Comparison of ENCODE assay signal across 8 cellular contexts in genomic region chr1:54764922-54765561, GRCh38. TPM values are rescaled to one million over a fixed set of nuclear protein-coding genes. Genes with fewer than 3 reads are reported as not detected.
DNase-seq lines count a peak whose midpoint lies in the region; ATAC-seq and TF ChIP-seq lines count a peak whose summit lies in the region.

No MANE protein-coding gene starts in this region.

- peaks cover 18% of the 10 kb centered on the region for H3K4me1 Mint-ChIP-seq in activated CD8-positive, alpha-beta memory T cell treated with anti-CD3 and anti-CD28 coated beads, Interleukin-2, amount 10 ng/mL, durations not matched to agents 7 days and 5 days
- peaks cover 51% of the 10 kb centered on the region for H3K4me1 Mint-ChIP-seq in brain

- H3K4me1 ChIP-seq in mononuclear cell (ENCODE audit: insufficient read depth, low read length), result peaks cover 14% of the 10 kb centered on the region

- H3K36me3 Mint-ChIP-seq in activated CD8-positive, alpha-beta memory T cell treated with anti-CD3 and anti-CD28 coated beads, Interleukin-2, amount 10 ng/mL, durations not matched to agents 7 days and 5 days, result no peaks in the 10 kb centered on the region
- no peaks in the 10 kb centered on the region for H3K36me3 Mint-ChIP-seq in brain

- H3K4me3 Mint-ChIP-seq in activated CD8-positive, alpha-beta memory T cell treated with anti-CD3 and anti-CD28 coated beads, Interleukin-2, amount 10 ng/mL, durations not matched to agents 7 days and 5 days, result peak overlapping the region; percentile 92
- H3K4me3 Mint-ChIP-seq in brain, result peak overlapping the region; percentile 86 to 97 (median 89)

- peak overlapping the region; percentile 88 for H3K4me3 ChIP-seq in mononuclear cell (ENCODE audit: low read length)

- ATAC-seq in activated CD8-positive, alpha-beta memory T cell treated with anti-CD3 and anti-CD28 coated beads, Interleukin-2, amount 10 ng/mL, durations not matched to agents 7 days and 5 days, result peak; percentile 22
- ATAC-seq in HG03342 (IDR thresholded peaks at IDR 0.05; ENCODE audit: unreplicated experiment), result peak; percentile 16

- H3K27ac Mint-ChIP-seq in activated CD8-positive, alpha-beta memory T cell treated with anti-CD3 and anti-CD28 coated beads, Interleukin-2, amount 10 ng/mL, durations not matched to agents 7 days and 5 days, result peak overlapping the region; percentile 63
- peak overlapping the region; percentile 86 to 97 (median 94) for H3K27ac Mint-ChIP-seq in brain

- H3K27me3 ChIP-seq in mononuclear cell (ENCODE audit: insufficient read depth, low read length), result no peaks in the 10 kb centered on the region

- H3K9me3 Mint-ChIP-seq in activated CD8-positive, alpha-beta memory T cell treated with anti-CD3 and anti-CD28 coated beads, Interleukin-2, amount 10 ng/mL, durations not matched to agents 7 days and 5 days (ENCODE audit: low read depth), result no peaks in the 10 kb centered on the region
- H3K9me3 Mint-ChIP-seq in brain, result no peaks in the 10 kb centered on the region

- no peak for DNase-seq in activated CD8-positive, alpha-beta memory T cell treated with anti-CD3 and anti-CD28 coated beads, Interleukin-2, amount 10 ng/mL, durations not matched to agents 7 days and 5 days
- DNase-seq in activated CD8-positive, alpha-beta memory T cell treated with anti-CD3 and anti-CD28 coated beads for 24 hours, result no peak
- DNase-seq in NCI-H2227 (lab: John Stamatoyannopoulos, UW; ENCODE audit: unreplicated experiment) (no peak), kidney glomerular epithelial cell (lab: John Stamatoyannopoulos, UW) (no peak), CD1c-positive myeloid dendritic cell (ENCODE audit: extremely low spot score) (no peak)

- CTCF ChIA-PET in activated CD8-positive, alpha-beta memory T cell treated with anti-CD3 and anti-CD28 coated beads, Interleukin-2, amount 10 ng/mL, durations not matched to agents 7 days and 5 days (lab: Charles Lee), result interaction anchor here (1.7 to 4.5 kb wide), 3 partner anchors 11 to 40 kb away, joined by 6 to 20 read pairs (median 7); partner anchors contain the start of gene TTC22

- H3K9me3 ChIP-seq in mononuclear cell (ENCODE audit: low read depth, low read length), result no peaks in the 10 kb centered on the region

- TF ChIP-seq CTCF in brain (conservative IDR thresholded peaks at IDR 0.05), result peak in 1 of 2 experiments; percentile 27

- H3K27me3 Mint-ChIP-seq in activated CD8-positive, alpha-beta memory T cell treated with anti-CD3 and anti-CD28 coated beads, Interleukin-2, amount 10 ng/mL, durations not matched to agents 7 days and 5 days, result no peaks in the 10 kb centered on the region
- H3K27me3 Mint-ChIP-seq in brain, result no peaks in the 10 kb centered on the region

RNA-seq across cellular contexts. Expression of gene PARS2, which starts 0.7 kb away (rescaled TPM):
- 1 to 10 TPM; 5.0 to 6.4 TPM for total RNA-seq in activated CD8-positive, alpha-beta memory T cell treated with anti-CD3 and anti-CD28 coated beads, Interleukin-2, amount 10 ng/mL, durations not matched to agents 7 days and 5 days
- polyA plus RNA-seq in brain (ENCODE audit: insufficient read depth, low read depth, low replicate concordance), result 6.0 TPM
- total RNA-seq in mononuclear cell, result 0.10 TPM

RNA-seq across cellular contexts. Expression of gene TTC22, which starts 36.1 kb away (rescaled TPM):
- total RNA-seq in activated CD8-positive, alpha-beta memory T cell treated with anti-CD3 and anti-CD28 coated beads, Interleukin-2, amount 10 ng/mL, durations not matched to agents 7 days and 5 days, result 10 to 100 TPM in 1 of 2 experiments, 1 to 10 TPM in 1; 9.1 to 17.9 TPM
- 1.4 TPM for polyA plus RNA-seq in brain (ENCODE audit: insufficient read depth, low read depth, low replicate concordance)
- total RNA-seq in mononuclear cell, result 1.9 TPM

RNA-seq across cellular contexts. Expression of gene TTC4, which starts 49.4 kb away (rescaled TPM):
- 10 to 100 TPM; 19.6 to 26.3 TPM for total RNA-seq in activated CD8-positive, alpha-beta memory T cell treated with anti-CD3 and anti-CD28 coated beads, Interleukin-2, amount 10 ng/mL, durations not matched to agents 7 days and 5 days
- 21.4 TPM for polyA plus RNA-seq in brain (ENCODE audit: insufficient read depth, low read depth, low replicate concordance)
- total RNA-seq in mononuclear cell, result 18.6 TPM
